Comparison of ENCODE assay signal across 23 cellular contexts in the genomic region with DNA sequence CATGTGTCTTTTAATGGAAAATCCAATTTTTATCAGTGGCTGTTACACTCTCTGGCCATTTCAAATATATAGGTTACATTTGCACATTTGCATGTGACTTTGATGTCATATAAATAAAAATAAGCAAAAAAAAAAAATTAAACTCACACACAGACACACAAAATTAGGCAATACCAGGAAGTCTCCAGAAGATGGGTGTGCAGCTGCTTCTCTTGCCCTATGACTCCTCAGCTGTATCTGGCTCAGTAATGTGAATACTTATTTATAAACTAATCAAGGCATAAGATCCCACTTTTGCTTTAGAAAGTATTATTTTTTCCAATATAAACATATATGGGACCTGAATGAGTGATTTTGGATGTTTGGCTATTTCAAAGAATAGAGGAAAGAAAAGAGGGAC.
DNase-seq lines count a peak whose midpoint lies in the region; FAIRE-seq and TF ChIP-seq lines count a peak whose summit lies in the region.
"Had no signal": no experiment of that assay in that cellular context is flagged by ENCODE, and none has a peak within 500 bp of the region (broad histone marks: within the 10 kb centered on the region; RNA-seq: fewer than 3 reads in every experiment).

No MANE protein-coding gene starts in this region.

- no peaks in the 10 kb centered on the region for H3K9me3 ChIP-seq in WERI-Rb-1 (ENCODE audit: severe bottlenecking)
- H3K9me3 ChIP-seq: BLaER1 treated with 17β-estradiol and CSF1 and Interleukin-3, amounts not matched to agents 10 nM and 100 nM; Peyer's patch; SJSA1 had no signal

- FAIRE-seq in bronchial epithelial cell (lab: Jason Lieb, UNC) = no peak

- H3K4me3 ChIP-seq in bronchial epithelial cell (ENCODE audit: low read depth, low read length) = no peak overlapping the region
- no peak overlapping the region for H3K4me3 ChIP-seq in fibroblast of villous mesenchyme (ENCODE audit: low read depth, low read length)
- no peak overlapping the region for H3K4me3 ChIP-seq in WERI-Rb-1 (ENCODE audit: low read depth, low read length)
- H3K4me3 ChIP-seq: BLaER1 treated with 17β-estradiol and CSF1 and Interleukin-3, amounts not matched to agents 10 nM and 100 nM; Peyer's patch; SJSA1 had no signal

- TF ChIP-seq CTCF in bronchial epithelial cell (IDR thresholded peaks at IDR 0.05; ENCODE audit: insufficient read depth, low read length, severe bottlenecking) (no peak), fibroblast of villous mesenchyme (IDR thresholded peaks at IDR 0.05; ENCODE audit: insufficient read depth, low read depth, low read length) (no peak), WERI-Rb-1 (IDR thresholded peaks at IDR 0.05; ENCODE audit: low read depth, low read length) (no peak)

- no peak overlapping the region for H3K27ac ChIP-seq in WERI-Rb-1
- H3K27ac ChIP-seq: BLaER1 treated with 17β-estradiol and CSF1 and Interleukin-3, amounts not matched to agents 10 nM and 100 nM; Peyer's patch; SJSA1 had no signal

- DNase-seq in ELR (ENCODE audit: low read depth) = peak; percentile 11
- peak; percentile 30 for DNase-seq in bronchial epithelial cell (ENCODE audit: low read depth)
- peak; percentile 52 for DNase-seq in fibroblast of villous mesenchyme (ENCODE audit: low read depth)
- no peak for DNase-seq in WERI-Rb-1
- no peak for DNase-seq in occipital lobe (lab: John Stamatoyannopoulos, UW)
- no peak for DNase-seq in SIG-M5 treated with dmso at 0.1 percent for 504 hours (lab: John Stamatoyannopoulos, UW; ENCODE audit: unreplicated experiment)
- DNase-seq in GF-D8 (lab: John Stamatoyannopoulos, UW) = no peak
- DNase-seq: CD4-positive, alpha-beta memory T cell; DND-41; GDM1; GOT3; KG1; NCI-H1105; NCI-H146; NCI-H2081; NCI-H2171; NCI-H345; NCI-H524 treated with DMSO at 0.1 percent for 48 hours; NCI-H82; Peyer's patch; T-helper 1 cell had no signal

- H3K36me3 ChIP-seq in bronchial epithelial cell (ENCODE audit: control insufficient read depth, insufficient read depth, low read length) (no peaks in the 10 kb centered on the region), WERI-Rb-1 (no peaks in the 10 kb centered on the region)
- H3K36me3 ChIP-seq: BLaER1 treated with 17β-estradiol and CSF1 and Interleukin-3, amounts not matched to agents 10 nM and 100 nM; Peyer's patch; SJSA1 had no signal

- no peaks in the 10 kb centered on the region for H3K27me3 ChIP-seq in bronchial epithelial cell (ENCODE audit: control insufficient read depth, insufficient read depth, low read length)
- H3K27me3 ChIP-seq in WERI-Rb-1 (ENCODE audit: insufficient read depth, low read depth, severe bottlenecking) = no peaks in the 10 kb centered on the region
- H3K27me3 ChIP-seq: BLaER1 treated with 17β-estradiol and CSF1 and Interleukin-3, amounts not matched to agents 10 nM and 100 nM; Peyer's patch; SJSA1 had no signal

Comparison
In these comparisons a context has a peak if more than half of its experiments do, and no peak if none do; other contexts are left out.
1. DNase-seq: peak in ELR (single experiment), bronchial epithelial cell (single experiment) and fibroblast of villous mesenchyme (single experiment); none in WERI-Rb-1 (single experiment), occipital lobe (single experiment), SIG-M5 treated with dmso at 0.1 percent for 504 hours (single experiment) and GF-D8 (single experiment).